8 cellular contexts compared by ENCODE assay signal in genomic region chr20:44211177-44212039, GRCh38. TPM values are rescaled to one million over a fixed set of nuclear protein-coding genes. Genes with fewer than 3 reads are reported as not detected.
DNase-seq lines count a peak whose midpoint lies in the region; TF ChIP-seq lines count a peak whose summit lies in the region.

No MANE protein-coding gene starts in this region.

- peaks cover 6 to 41% (median 32%) of the 10 kb centered on the region in 4 donors for H3K4me1 ChIP-seq in liver (ENCODE audit: control insufficient read depth in 4 of 4, insufficient read depth in 4 of 4, low read length in 3 of 4)

- H3K27ac ChIP-seq in 22Rv1 (peak overlapping the region; percentile 97), brain microvascular endothelial cell (peak overlapping the region; percentile 97), liver (ENCODE audit: low read depth in 1 of 2, low read length in 2 of 2) (peak overlapping the region; percentile 96 to 97), temporal lobe (ENCODE audit: low read depth, low read length) (peak overlapping the region; percentile 93)

- in situ Hi-C loops in brain microvascular endothelial cell (cut with HindIII; ENCODE audit: low pct_ligation_motif_present, low sequenced_read_pairs) = no loop called here

- no peak for TF ChIP-seq CTCF in 22Rv1 (IDR thresholded peaks at IDR 0.05)
- no peak for TF ChIP-seq CTCF in brain microvascular endothelial cell (IDR thresholded peaks at IDR 0.05; ENCODE audit: low read depth, low read length, missing control alignments)
- TF ChIP-seq CTCF in liver (IDR thresholded peaks at IDR 0.05; ENCODE audit: low read depth, low read length, missing input control) = no peak

- TF ChIP-seq RAD21 in liver (IDR thresholded peaks at IDR 0.05) = peak in 1 of 2 donors; percentile 3

- H3K9me3 ChIP-seq in liver (ENCODE audit: control insufficient read depth in 4 of 4, low read length in 3 of 4) = no peaks in the 10 kb centered on the region

- 14% methylated on average over 24 of the region's 24 CpGs for WGBS in liver

- H3K9ac ChIP-seq in liver (ENCODE audit: low read depth in 1 of 2, low read length in 2 of 2) = peak overlapping the region; percentile 80 to 94

- H3K4me3 ChIP-seq in brain microvascular endothelial cell (ENCODE audit: low read depth, low read length) (peak overlapping the region; percentile 96), liver (ENCODE audit: low read depth in 1 of 3, low read length in 3 of 3) (peak overlapping the region; percentile 74 to 81 (median 74))

- DNase-seq in GM03348 (ENCODE audit: low spot score) (peak; percentile 46), NCI-H146 treated with DMSO at 0.1 percent for 48 hours (lab: John Stamatoyannopoulos, UW; ENCODE audit: unreplicated experiment) (peak; percentile 44), brain microvascular endothelial cell (peak; percentile 11), KG1 (lab: John Stamatoyannopoulos, UW) (no peak)
- DNase-seq in effector CD4-positive, alpha-beta T cell = no peak

- H3K36me3 ChIP-seq in brain microvascular endothelial cell (replicated peaks) (peaks cover 3% of the 10 kb centered on the region), liver (ENCODE audit: control insufficient read depth in 4 of 4, insufficient read depth in 3 of 4, low read depth in 1 of 4, low read length in 3 of 4) (peaks cover 0 to 1% (median 0%) of the 10 kb centered on the region in 4 donors)

- H3K27me3 ChIP-seq in brain microvascular endothelial cell (replicated peaks) (no peaks in the 10 kb centered on the region), liver (ENCODE audit: control insufficient read depth in 4 of 4, insufficient read depth in 4 of 4, low read length in 3 of 4) (no peaks in the 10 kb centered on the region)

TF ChIP-seq in liver, 16 proteins besides CTCF, POLR2A, EP300 and RAD21:
- TF ChIP-seq GABPA (IDR thresholded peaks at IDR 0.05 in 1 of 2, conservative IDR thresholded peaks at IDR 0.05 in 1 of 2) = no peak
- no peak for TF ChIP-seq HNF4G (IDR thresholded peaks at IDR 0.05)
- TF ChIP-seq ZBTB33 (IDR thresholded peaks at IDR 0.05) = no peak
- no peak for TF ChIP-seq MAX (IDR thresholded peaks at IDR 0.05)
- TF ChIP-seq YY1 (IDR thresholded peaks at IDR 0.05) = no peak
- no peak for TF ChIP-seq TAF1 (conservative IDR thresholded peaks at IDR 0.05)
- no peak for TF ChIP-seq RXRA (IDR thresholded peaks at IDR 0.05)
- no peak for TF ChIP-seq REST (IDR thresholded peaks at IDR 0.05)

RNA-seq across cellular contexts. Expression of gene OSER1, which starts 0.8 kb away (rescaled TPM):
- total RNA-seq in liver (10 to 100 TPM; 12.6 to 15.7 TPM), temporal lobe (24.8 TPM)
- 10 to 100 TPM; 13.6 to 20.2 TPM for polyA plus RNA-seq in liver

RNA-seq across cellular contexts. Expression of gene JPH2, which starts 24.4 kb away (rescaled TPM):
- total RNA-seq in liver = 1 to 10 TPM in 1 of 2 donors, under 1 TPM in 1; 0.09 to 1.3 TPM
- polyA plus RNA-seq in liver = under 1 TPM in 1 of 2 donors, not detected in 1; 0.17 TPM
- under 0.01 TPM for total RNA-seq in temporal lobe

RNA-seq across cellular contexts. Expression of gene GDAP1L1, which starts 35.7 kb away (rescaled TPM):
- total RNA-seq in liver (not detected), temporal lobe (98.6 TPM)
- polyA plus RNA-seq in liver = not detected

Comparison
In these comparisons a context has a peak if more than half of its experiments do, and no peak if none do; other contexts are left out.
1. DNase-seq: peak in GM03348 (single experiment), NCI-H146 treated with DMSO at 0.1 percent for 48 hours (single experiment) and brain microvascular endothelial cell (single experiment); none in effector CD4-positive, alpha-beta T cell (single experiment) and KG1 (single experiment).
2. RNA of gene GDAP1L1, which starts 35.7 kb away (total RNA-seq): 98.6 TPM in temporal lobe (single experiment); not detected in liver; every median in the first group is over 10 times any median in the second.
3. Peak in every context shown above with its lines, with median percentiles within 50 percentile points of each other: H3K27ac ChIP-seq.